20 cellular contexts compared by ENCODE assay signal in the genomic region with DNA sequence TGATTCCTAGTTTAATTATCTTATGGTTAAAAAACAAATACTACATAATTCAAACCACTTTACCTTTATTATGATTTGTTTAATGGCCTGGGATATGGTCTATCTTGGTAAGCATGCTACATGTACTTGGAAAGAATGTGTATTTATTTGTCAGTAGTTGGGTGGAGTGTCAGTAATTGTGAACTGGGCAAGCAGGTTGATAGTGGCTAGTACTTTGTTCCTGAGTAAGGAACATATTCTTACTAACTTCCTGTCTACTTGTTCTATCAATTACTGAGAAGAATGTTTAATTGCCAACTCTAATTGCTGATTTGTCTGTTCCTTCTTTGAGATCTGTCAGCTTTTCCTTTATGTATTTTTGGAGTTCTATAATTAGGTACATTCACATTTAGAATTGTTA. TPM values are rescaled to one million over a fixed set of nuclear protein-coding genes. Genes with fewer than 3 reads are reported as not detected.
A peak's percentile ranks its signal among the peaks of the same experiment; 100 is the strongest.
DNase-seq lines count a peak whose midpoint lies in the region; ATAC-seq, FAIRE-seq and TF ChIP-seq lines count a peak whose summit lies in the region.
"Had no signal": no experiment of that assay in that cellular context is flagged by ENCODE, and none has a peak within 500 bp of the region (broad histone marks: within the 10 kb centered on the region; RNA-seq: fewer than 3 reads in every experiment).

No MANE protein-coding gene starts in this region.

- peak; percentile 63 for ATAC-seq in mucosa of descending colon
- no peak for ATAC-seq in GM19467 (IDR thresholded peaks at IDR 0.05; ENCODE audit: unreplicated experiment)
- ATAC-seq: PC-3 had no signal

- no peak overlapping the region for H4K91ac ChIP-seq in trophoblast cell (ENCODE audit: low read depth, low read length)

- intact Hi-C loops in MCF 10A (cut with micrococcal nuclease) (loop anchor here (2.0 to 5.0 kb wide), 3 partner anchors 29 to 283 kb away; no protein-coding TSS in a partner anchor), breast epithelium (cut with DNase I; ENCODE audit: low total_unique reads) (no loop called here), mucosa of descending colon (cut with DNase I, micrococcal nuclease) (no loop called here), transverse colon (cut with DNase I; ENCODE audit: low total_unique reads) (no loop called here), ovary (cut with DNase I) (no loop called here)

- no peak for TF ChIP-seq POLR2A in breast epithelium (IDR thresholded peaks at IDR 0.05)
- TF ChIP-seq POLR2A in transverse colon (IDR thresholded peaks at IDR 0.05), result no peak
- no peak for TF ChIP-seq POLR2A in ovary (IDR thresholded peaks at IDR 0.05)

- no peak overlapping the region for H3K4me2 ChIP-seq in trophoblast cell (ENCODE audit: low read length)

- no peak overlapping the region for H3K9ac ChIP-seq in trophoblast cell (ENCODE audit: low read length)

- FAIRE-seq in endometrium (lab: Jason Lieb, UNC), result peak; percentile 21

- no peak overlapping the region for H3K18ac ChIP-seq in trophoblast cell (ENCODE audit: low read length)

- H3K4ac ChIP-seq in trophoblast cell (ENCODE audit: low read depth, low read length), result no peak overlapping the region

- TF ChIP-seq EP300 in transverse colon (IDR thresholded peaks at IDR 0.05; ENCODE audit: low read depth), result no peak
- TF ChIP-seq EP300 in ovary (IDR thresholded peaks at IDR 0.05), result no peak

- H3K79me1 ChIP-seq in trophoblast cell (ENCODE audit: low read length), result no peaks in the 10 kb centered on the region

- no peaks in the 10 kb centered on the region for H3K36me3 Mint-ChIP-seq in MCF 10A (ENCODE audit: insufficient read depth, unreplicated experiment)
- H3K36me3 Mint-ChIP-seq: CD4-positive, CD25-positive, alpha-beta regulatory T cell had no signal

- no peaks in the 10 kb centered on the region for H3K36me3 ChIP-seq in breast epithelium
- no peaks in the 10 kb centered on the region for H3K36me3 ChIP-seq in mucosa of descending colon (ENCODE audit: low read depth)
- H3K36me3 ChIP-seq in transverse colon, result no peaks in the 10 kb centered on the region
- H3K36me3 ChIP-seq in trophoblast cell (ENCODE audit: control insufficient read depth in 1 of 2, insufficient read depth in 2 of 2, low read length in 2 of 2), result no peaks in the 10 kb centered on the region
- H3K36me3 ChIP-seq in ovary, result no peaks in the 10 kb centered on the region

- no peaks in the 10 kb centered on the region for H3K9me3 ChIP-seq in breast epithelium
- no peaks in the 10 kb centered on the region for H3K9me3 ChIP-seq in mucosa of descending colon
- H3K9me3 ChIP-seq in transverse colon, result no peaks in the 10 kb centered on the region
- peaks cover 3% of the 10 kb centered on the region for H3K9me3 ChIP-seq in trophoblast cell (ENCODE audit: insufficient read depth, low read depth, low read length)
- H3K9me3 ChIP-seq in ovary, result no peaks in the 10 kb centered on the region

- peaks cover 0 to 5% of the 10 kb centered on the region in 2 donors for H3K4me1 ChIP-seq in breast epithelium
- H3K4me1 ChIP-seq in mucosa of descending colon (ENCODE audit: low read depth), result peaks cover 13% of the 10 kb centered on the region
- peaks cover 0 to 32% (median 23%) of the 10 kb centered on the region in 4 donors for H3K4me1 ChIP-seq in transverse colon
- no peaks in the 10 kb centered on the region for H3K4me1 ChIP-seq in trophoblast cell (ENCODE audit: control insufficient read depth in 1 of 2, insufficient read depth in 2 of 2, low read length in 2 of 2)
- H3K4me1 ChIP-seq in ovary (ENCODE audit: insufficient read depth), result no peaks in the 10 kb centered on the region

- H3K4me3 Mint-ChIP-seq in MCF 10A (ENCODE audit: unreplicated experiment), result no peak overlapping the region
- H3K4me3 Mint-ChIP-seq: B cell; CD4-positive, CD25-positive, alpha-beta regulatory T cell; HFFc6 had no signal

- H3K27ac Mint-ChIP-seq in MCF 10A (ENCODE audit: low read depth, unreplicated experiment), result peak overlapping the region; percentile 90
- H3K27ac Mint-ChIP-seq: B cell, HFFc6 had no signal

- in situ Hi-C loops in transverse colon (cut with MboI; ENCODE audit: low pct_ligation_motif_present in 1 of 4, low pct_unique_long_range_greater_than_20kb in 1 of 4, low sequenced_read_pairs in 3 of 4), result loop anchor here in 1 of 4 donors (25.0 kb wide), 1 partner anchor 293 kb away; no protein-coding TSS in a partner anchor

- no peak overlapping the region for H4K12ac ChIP-seq in trophoblast cell (ENCODE audit: low read depth, low read length)

- H3K4me3 ChIP-seq in breast epithelium (no peak overlapping the region), mucosa of descending colon (no peak overlapping the region), transverse colon (no peak overlapping the region), trophoblast cell (ENCODE audit: low read depth, low read length) (no peak overlapping the region), ovary (no peak overlapping the region)

- no peaks in the 10 kb centered on the region for H3K79me2 ChIP-seq in trophoblast cell (ENCODE audit: control insufficient read depth, insufficient read depth, low read length, poor library complexity)

- no peaks in the 10 kb centered on the region for H3K27me3 ChIP-seq in breast epithelium
- no peaks in the 10 kb centered on the region for H3K27me3 ChIP-seq in transverse colon
- H3K27me3 ChIP-seq in trophoblast cell (ENCODE audit: insufficient read depth, low read length), result no peaks in the 10 kb centered on the region
- no peaks in the 10 kb centered on the region for H3K27me3 ChIP-seq in ovary

- H3K27ac ChIP-seq in breast epithelium (no peak overlapping the region), transverse colon (peak overlapping the region; percentile 79 to 85 (median 82)), trophoblast cell (ENCODE audit: low read depth, low read length) (no peak overlapping the region), ovary (no peak overlapping the region)
- H3K27ac ChIP-seq: 22Rv1 had no signal

- no peak overlapping the region for H3K14ac ChIP-seq in trophoblast cell (ENCODE audit: low read length)

- H3K4me1 Mint-ChIP-seq in MCF 10A (ENCODE audit: insufficient read depth, unreplicated experiment), result peaks cover 23% of the 10 kb centered on the region
- H3K4me1 Mint-ChIP-seq: B cell had no signal

- CTCF ChIA-PET in MCF 10A (lab: Yijun Ruan, JAX), result interaction anchor here (1.9 kb wide), 1 partner anchor 89 kb away, joined by 6 read pairs; no protein-coding TSS in a partner anchor

- no peak overlapping the region for H2BK5ac ChIP-seq in trophoblast cell (ENCODE audit: low read depth, low read length, poor library complexity)

- H2AFZ ChIP-seq in trophoblast cell (ENCODE audit: insufficient read depth, low read length, poor library complexity), result no peak overlapping the region

- H2BK12ac ChIP-seq in trophoblast cell (ENCODE audit: low read length), result no peak overlapping the region

- H3K27me3 Mint-ChIP-seq in MCF 10A (ENCODE audit: insufficient read depth, unreplicated experiment), result no peaks in the 10 kb centered on the region
- H3K27me3 Mint-ChIP-seq: B cell had no signal

- no peak overlapping the region for H2BK120ac ChIP-seq in trophoblast cell (ENCODE audit: insufficient read depth, low read length, poor library complexity)

- BruUV-seq in MCF 10A (replicated peaks; lab: Mats Ljungman, UMichigan), result no TSS peak

- H3K23ac ChIP-seq in trophoblast cell (ENCODE audit: low read length), result no peak overlapping the region

- no peak for TF ChIP-seq CTCF in MCF 10A (IDR thresholded peaks at IDR 0.05; ENCODE audit: unreplicated experiment)
- no peak for TF ChIP-seq CTCF in breast epithelium (IDR thresholded peaks at IDR 0.05)
- TF ChIP-seq CTCF in mucosa of descending colon (IDR thresholded peaks at IDR 0.05), result no peak
- TF ChIP-seq CTCF in transverse colon (IDR thresholded peaks at IDR 0.05), result no peak
- no peak for TF ChIP-seq CTCF in ovary (IDR thresholded peaks at IDR 0.05)

- DNase-seq in MCF 10A (ENCODE audit: unreplicated experiment) (no peak), breast epithelium (ENCODE audit: low spot score in 2 of 2) (no peak), mucosa of descending colon (no peak), transverse colon (no peak), trophoblast cell (no peak), ovary (no peak)
- DNase-seq: CD4-positive, CD25-positive, alpha-beta regulatory T cell; EL; HFFc6; Karpas-422; NCI-H1105 treated with DMSO at 0.1 percent for 48 hours; NCI-H1694 treated with DMSO at 0.1 percent for 48 hours; NCI-H2107; NCI-H226; NCI-H524 treated with DMSO at 0.1 percent for 48 hours; PC-3 had no signal

- H2AK5ac ChIP-seq in trophoblast cell (ENCODE audit: low read length), result no peak overlapping the region

- no peak overlapping the region for H4K8ac ChIP-seq in trophoblast cell (ENCODE audit: low read depth, low read length)

- no peaks in the 10 kb centered on the region for H3K9me3 Mint-ChIP-seq in MCF 10A (ENCODE audit: unreplicated experiment)
- H3K9me3 Mint-ChIP-seq: CD4-positive, CD25-positive, alpha-beta regulatory T cell; HFFc6 had no signal

- POLR2A ChIA-PET in MCF 10A (lab: Yijun Ruan, JAX), result interaction anchor here (0.6 to 1.8 kb wide), 7 partner anchors 12 to 72 kb away, joined by 3 to 10 read pairs (median 4); no protein-coding TSS in a partner anchor

RNA-seq across cellular contexts. Expression of a gene that starts 49.2 kb away (rescaled TPM):
- total RNA-seq in MCF 10A (2022) (25.5 and 28.7 TPM in 2 replicates), breast epithelium (10 to 100 TPM; 10.6 to 26.2 (median 23.7) TPM), mucosa of descending colon (10 to 100 TPM; 44.4 to 67.0 (median 56.8) TPM), transverse colon (10 to 100 TPM; 17.1 to 67.7 (median 53.2) TPM), ovary (10 to 100 TPM in 1 of 7 donors, 1 to 10 TPM in 6; 4.3 to 14.9 (median 5.8) TPM)
- 0.70 and 0.99 TPM in 2 replicates for polyA plus RNA-seq in trophoblast cell (2013)
- 1 to 10 TPM; 5.8 to 8.2 TPM for polyA plus RNA-seq in ovary
- total RNA-seq: HFFc6 had no signal

Comparison
In these comparisons a context has a peak if more than half of its experiments do, and no peak if none do; other contexts are left out.
1. H3K27ac ChIP-seq: peak in transverse colon (4 of 4); none in breast epithelium (0 of 2), trophoblast cell (single experiment) and ovary (0 of 2).